ENCODE assay signal across 1 cellular context in the genomic region with DNA sequence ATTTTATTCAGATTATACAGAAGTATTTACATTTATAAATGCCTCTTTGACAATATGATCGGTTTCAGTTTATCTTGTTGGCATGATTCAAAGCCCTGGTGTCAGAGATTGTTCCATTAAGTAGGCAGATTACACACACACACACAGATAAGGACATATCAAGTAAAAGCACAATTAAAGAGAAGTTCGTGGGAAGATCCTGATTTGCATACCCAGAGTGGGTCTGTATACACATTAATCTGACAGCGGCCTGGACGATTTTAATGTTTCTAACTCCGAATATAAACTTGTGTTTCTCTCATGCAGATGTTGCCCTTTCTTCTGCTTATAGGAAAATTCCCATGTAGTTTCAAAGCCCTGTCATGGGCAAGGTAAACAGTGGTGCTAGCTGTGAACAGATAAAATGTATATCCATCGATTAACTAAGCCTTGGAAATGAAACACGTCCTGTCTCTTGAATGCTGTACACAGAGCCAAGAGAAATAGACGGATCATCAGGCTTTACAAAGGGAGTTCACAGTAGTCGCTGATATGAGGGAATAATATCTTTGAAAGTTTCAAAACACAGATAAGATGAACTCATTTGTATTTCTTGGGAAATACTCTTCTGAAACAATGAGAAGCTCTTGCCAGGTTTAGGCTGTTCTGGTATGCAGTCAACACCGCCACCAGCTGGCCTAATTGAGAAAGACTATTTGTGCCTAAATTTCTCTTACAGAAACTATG.
TF ChIP-seq lines count a peak whose summit lies in the region.

No MANE protein-coding gene starts in this region.

TF ChIP-seq in HepG2, 621 proteins besides CTCF, POLR2A, EP300 and RAD21 (continued from another document and continues in another):
- peak; percentile 32; the same call in 1 of the 2 replicates for TF ChIP-seq ZNF614 (CRISPR knock-in tag; IDR thresholded peaks at IDR 0.05; ENCODE audit: borderline replicate concordance)
- no peak for TF ChIP-seq YY1 (IDR thresholded peaks at IDR 0.05; ENCODE audit: insufficient read depth, insufficient replicate concordance, low read depth, low read length)
- no peak for TF ChIP-seq ZNF292 (CRISPR knock-in tag; IDR thresholded peaks at IDR 0.05; ENCODE audit: borderline replicate concordance, low read depth)
- TF ChIP-seq EED (CRISPR knock-in tag; IDR thresholded peaks at IDR 0.05): no peak
- TF ChIP-seq ZFP36L1 (CRISPR knock-in tag; IDR thresholded peaks at IDR 0.05): no peak
- peak; percentile 48 for TF ChIP-seq THAP11 (CRISPR knock-in tag; IDR thresholded peaks at IDR 0.05)
- TF ChIP-seq, protein P1, sequence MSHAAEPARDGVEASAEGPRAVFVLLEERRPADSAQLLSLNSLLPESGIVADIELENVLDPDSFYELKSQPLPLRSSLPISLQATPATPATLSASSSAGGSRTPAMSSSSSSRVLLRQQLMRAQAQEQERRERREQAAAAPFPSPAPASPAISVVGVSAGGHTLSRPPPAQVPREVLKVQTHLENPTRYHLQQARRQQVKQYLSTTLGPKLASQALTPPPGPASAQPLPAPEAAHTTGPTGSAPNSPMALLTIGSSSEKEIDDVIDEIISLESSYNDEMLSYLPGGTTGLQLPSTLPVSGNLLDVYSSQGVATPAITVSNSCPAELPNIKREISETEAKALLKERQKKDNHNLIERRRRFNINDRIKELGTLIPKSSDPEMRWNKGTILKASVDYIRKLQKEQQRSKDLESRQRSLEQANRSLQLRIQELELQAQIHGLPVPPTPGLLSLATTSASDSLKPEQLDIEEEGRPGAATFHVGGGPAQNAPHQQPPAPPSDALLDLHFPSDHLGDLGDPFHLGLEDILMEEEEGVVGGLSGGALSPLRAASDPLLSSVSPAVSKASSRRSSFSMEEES (CRISPR knock-in tag; IDR thresholded peaks at IDR 0.05): 0 out of 2 replicates have a peak, but pooled peaks have one; percentile 17
- TF ChIP-seq SMC3 (IDR thresholded peaks at IDR 0.05; ENCODE audit: low read length): peak; percentile 95
- 0 out of 2 replicates have a peak, but pooled peaks have one; percentile 31 for TF ChIP-seq ZGPAT (CRISPR knock-in tag; IDR thresholded peaks at IDR 0.05)
- TF ChIP-seq FOXA3 (CRISPR knock-in tag; IDR thresholded peaks at IDR 0.05): peak; percentile 40
- no peak for TF ChIP-seq SOX6 (IDR thresholded peaks at IDR 0.05)
- TF ChIP-seq SOX6 (CRISPR knock-in tag; IDR thresholded peaks at IDR 0.05): peak; percentile 36; the same call in 1 of the 2 replicates
- TF ChIP-seq KLF9 (CRISPR knock-in tag; IDR thresholded peaks at IDR 0.05; ENCODE audit: low read depth): 0 out of 2 replicates have a peak, but pooled peaks have one; percentile 73
- no peak for TF ChIP-seq ZNF407 (CRISPR knock-in tag; IDR thresholded peaks at IDR 0.05; ENCODE audit: not compliant biosample characterization)
- TF ChIP-seq ARID3A (IDR thresholded peaks at IDR 0.05; ENCODE audit: low read depth, low read length): peak; percentile 78
- TF ChIP-seq MLX (CRISPR knock-in tag; IDR thresholded peaks at IDR 0.05): 0 out of 2 replicates have a peak, but pooled peaks have one; percentile 16
- peak; percentile 45 for TF ChIP-seq CEBPG (CRISPR knock-in tag; IDR thresholded peaks at IDR 0.05)
- TF ChIP-seq MTF1 (CRISPR knock-in tag; IDR thresholded peaks at IDR 0.05): no peak
- peak; percentile 71; the same call in 1 of the 2 replicates for TF ChIP-seq ZKSCAN8 (CRISPR knock-in tag; IDR thresholded peaks at IDR 0.05; ENCODE audit: borderline replicate concordance)
- TF ChIP-seq, protein P2, sequence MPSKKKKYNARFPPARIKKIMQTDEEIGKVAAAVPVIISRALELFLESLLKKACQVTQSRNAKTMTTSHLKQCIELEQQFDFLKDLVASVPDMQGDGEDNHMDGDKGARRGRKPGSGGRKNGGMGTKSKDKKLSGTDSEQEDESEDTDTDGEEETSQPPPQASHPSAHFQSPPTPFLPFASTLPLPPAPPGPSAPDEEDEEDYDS (CRISPR knock-in tag; IDR thresholded peaks at IDR 0.05): peak; percentile 48; the same call in 1 of the 2 replicates
- TF ChIP-seq TSC22D2 (CRISPR knock-in tag; IDR thresholded peaks at IDR 0.05; ENCODE audit: borderline replicate concordance): 0 out of 2 replicates have a peak, but pooled peaks have one; percentile 64
- TF ChIP-seq, protein P3, sequence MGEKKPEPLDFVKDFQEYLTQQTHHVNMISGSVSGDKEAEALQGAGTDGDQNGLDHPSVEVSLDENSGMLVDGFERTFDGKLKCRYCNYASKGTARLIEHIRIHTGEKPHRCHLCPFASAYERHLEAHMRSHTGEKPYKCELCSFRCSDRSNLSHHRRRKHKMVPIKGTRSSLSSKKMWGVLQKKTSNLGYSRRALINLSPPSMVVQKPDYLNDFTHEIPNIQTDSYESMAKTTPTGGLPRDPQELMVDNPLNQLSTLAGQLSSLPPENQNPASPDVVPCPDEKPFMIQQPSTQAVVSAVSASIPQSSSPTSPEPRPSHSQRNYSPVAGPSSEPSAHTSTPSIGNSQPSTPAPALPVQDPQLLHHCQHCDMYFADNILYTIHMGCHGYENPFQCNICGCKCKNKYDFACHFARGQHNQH (CRISPR knock-in tag; IDR thresholded peaks at IDR 0.05): 0 out of 2 replicates have a peak, but pooled peaks have one; percentile 22
- TF ChIP-seq SOX13 (IDR thresholded peaks at IDR 0.05): no peak
- TF ChIP-seq SOX13 (CRISPR knock-in tag; conservative IDR thresholded peaks at IDR 0.05 in 1 of 2, IDR thresholded peaks at IDR 0.05 in 1 of 2): 0 out of 4 replicates have a peak, but pooled peaks of 1 of the 2 experiments have one; percentile 28
- TF ChIP-seq THRA (CRISPR knock-in tag; IDR thresholded peaks at IDR 0.05; ENCODE audit: borderline replicate concordance): 0 out of 2 replicates have a peak, but pooled peaks have one; percentile 17
- peak; percentile 99 for TF ChIP-seq STAG1 (CRISPR knock-in tag; IDR thresholded peaks at IDR 0.05)
- 0 out of 2 replicates have a peak, but pooled peaks have one; percentile 55 for TF ChIP-seq KAT8 (CRISPR knock-in tag; IDR thresholded peaks at IDR 0.05)
- peak; percentile 27; the same call in 1 of the 2 replicates for TF ChIP-seq SOX5 (CRISPR knock-in tag; IDR thresholded peaks at IDR 0.05; ENCODE audit: borderline replicate concordance)
- peak; percentile 56; the same call in 1 of the 2 replicates for TF ChIP-seq ZNF331 (CRISPR knock-in tag; IDR thresholded peaks at IDR 0.05)
- peak; percentile 74 for TF ChIP-seq TEAD3 (CRISPR knock-in tag; optimal IDR thresholded peaks at IDR 0.05; ENCODE audit: borderline replicate concordance)
- 0 out of 2 replicates have a peak, but pooled peaks have one; percentile 44 for TF ChIP-seq ZNF124 (CRISPR knock-in tag; IDR thresholded peaks at IDR 0.05)
- TF ChIP-seq HOXA3 (CRISPR knock-in tag; IDR thresholded peaks at IDR 0.05): no peak
- TF ChIP-seq CC2D1A (CRISPR knock-in tag; IDR thresholded peaks at IDR 0.05): 0 out of 2 replicates have a peak, but pooled peaks have one; percentile 34
- 0 out of 2 replicates have a peak, but pooled peaks have one; percentile 28 for TF ChIP-seq HOMEZ (CRISPR knock-in tag; IDR thresholded peaks at IDR 0.05; ENCODE audit: low read depth)
- TF ChIP-seq ASH2L (IDR thresholded peaks at IDR 0.05; ENCODE audit: insufficient read length, low read depth, low read length): peak; percentile 37
